ENCODE assay signal across 21 cellular contexts in the genomic region with DNA sequence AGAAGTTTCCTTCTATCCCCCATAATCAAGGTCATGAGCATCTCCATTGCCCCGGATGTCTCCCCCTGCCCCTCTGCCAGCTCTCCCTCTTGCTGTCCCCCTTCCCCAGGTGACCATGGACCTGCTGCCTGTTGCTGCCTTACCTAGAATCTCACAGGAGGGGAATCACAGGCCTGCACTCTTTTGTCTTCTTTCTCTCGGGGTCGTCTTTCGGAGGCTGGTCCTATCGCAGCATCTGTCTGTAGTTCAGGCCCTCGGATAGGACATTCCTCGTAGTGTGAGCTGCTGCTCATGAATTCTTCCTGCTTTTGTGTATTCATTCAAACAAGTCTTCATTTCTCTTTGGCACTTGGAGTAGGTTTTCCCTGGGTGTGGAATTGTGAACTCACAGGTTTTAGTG. TPM values are rescaled to one million over a fixed set of nuclear protein-coding genes. Genes with fewer than 3 reads are reported as not detected.
DNase-seq lines count a peak whose midpoint lies in the region; ATAC-seq and TF ChIP-seq lines count a peak whose summit lies in the region.
"Had no signal": no experiment of that assay in that cellular context is flagged by ENCODE, and none has a peak within 500 bp of the region (broad histone marks: within the 10 kb centered on the region; RNA-seq: fewer than 3 reads in every experiment).

No MANE protein-coding gene starts in this region.

- TF ChIP-seq CTCF in WTC11 (IDR thresholded peaks at IDR 0.05): no peak
- no peak for TF ChIP-seq CTCF in osteoblast (IDR thresholded peaks at IDR 0.05; ENCODE audit: extremely low read depth, low read depth, low read length)
- no peak for TF ChIP-seq CTCF in upper lobe of right lung (IDR thresholded peaks at IDR 0.05)

- H3K4me1 ChIP-seq in osteoblast (ENCODE audit: insufficient read depth, low read length) (no peaks in the 10 kb centered on the region), upper lobe of right lung (no peaks in the 10 kb centered on the region)

- intact Hi-C loops in upper lobe of right lung (cut with DNase I): no loop called here

- ATAC-seq in WTC11 (peak; percentile 52; the same call in 1 of the 2 replicates), upper lobe of right lung (no peak), GM18868 (IDR thresholded peaks at IDR 0.05; ENCODE audit: unreplicated experiment) (no peak)

- H3K36me3 ChIP-seq in osteoblast (ENCODE audit: insufficient read depth, low read length) (no peaks in the 10 kb centered on the region), upper lobe of right lung (no peaks in the 10 kb centered on the region)

- H4K20me1 ChIP-seq in osteoblast (ENCODE audit: insufficient read depth, low read length): no peaks in the 10 kb centered on the region

- H2AFZ ChIP-seq in osteoblast (ENCODE audit: low read length): no peak overlapping the region

- H3K36me3 Mint-ChIP-seq in activated naive CD4-positive, alpha-beta T cell treated with anti-CD3 and anti-CD28 coated beads, Interleukin-2, amount 10 ng/mL, durations not matched to agents 7 days and 5 days: no peaks in the 10 kb centered on the region
- peaks cover 17% of the 10 kb centered on the region for H3K36me3 Mint-ChIP-seq in WTC11

- POLR2A ChIA-PET in WTC11 (lab: Charles Lee): no interaction called here

- no peak overlapping the region for H3K4me2 ChIP-seq in osteoblast (ENCODE audit: insufficient read depth, low read length)
- H3K4me2 ChIP-seq: KMS-11 had no signal

- no peaks in the 10 kb centered on the region for H3K9me3 Mint-ChIP-seq in activated naive CD4-positive, alpha-beta T cell treated with anti-CD3 and anti-CD28 coated beads, Interleukin-2, amount 10 ng/mL, durations not matched to agents 7 days and 5 days
- H3K9me3 Mint-ChIP-seq in WTC11: peaks cover 14% of the 10 kb centered on the region

- no peak overlapping the region for H3K27ac ChIP-seq in osteoblast (ENCODE audit: low read depth, low read length)
- H3K27ac ChIP-seq in upper lobe of right lung: no peak overlapping the region
- H3K27ac ChIP-seq: HL-60, KMS-11 had no signal

- H3K4me1 Mint-ChIP-seq in activated naive CD4-positive, alpha-beta T cell treated with anti-CD3 and anti-CD28 coated beads, Interleukin-2, amount 10 ng/mL, durations not matched to agents 7 days and 5 days: no peaks in the 10 kb centered on the region
- H3K4me1 Mint-ChIP-seq in WTC11: peaks cover 4% of the 10 kb centered on the region; the same call in 1 of the 2 replicates

- CTCF ChIA-PET in activated naive CD4-positive, alpha-beta T cell treated with anti-CD3 and anti-CD28 coated beads, Interleukin-2, amount 10 ng/mL, durations not matched to agents 7 days and 5 days (lab: Charles Lee): no interaction called here
- CTCF ChIA-PET in WTC11 (lab: Charles Lee): interaction anchor here (1.0 kb wide), 1 partner anchor 43 kb away, joined by 3 read pairs; no protein-coding TSS in a partner anchor

- no peaks in the 10 kb centered on the region for H3K9me3 ChIP-seq in osteoblast (ENCODE audit: low read depth, low read length)
- no peaks in the 10 kb centered on the region for H3K9me3 ChIP-seq in upper lobe of right lung

- peak; percentile 15 for DNase-seq in activated naive CD4-positive, alpha-beta T cell treated with anti-CD3 and anti-CD28 coated beads, Interleukin-2, amount 10 ng/mL, durations not matched to agents 7 days and 5 days
- DNase-seq in activated naive CD4-positive, alpha-beta T cell treated with Interleukin-2 at 50 U/mL for 16 hours: no peak
- DNase-seq in WTC11 (ENCODE audit: low spot score) (no peak), osteoblast (ENCODE audit: insufficient read length, low spot score, missing footprints) (peak; percentile 34), upper lobe of right lung (peak; percentile 30), SK-N-DZ (ENCODE audit: low spot score) (no peak)
- DNase-seq: C1 segment of cervical spinal cord; DMS79; H7; HFFc6; MV-4-11; NCI-H1694 treated with DMSO at 0.1 percent for 48 hours; NCI-H510A; NCI-H748 treated with DMSO at 0.1 percent for 48 hours; NK-92 treated with Interleukin-12 subunit alpha and Interleukin-12 subunit beta, amount 100 ng/mL, for 24 hours; Right ventricle myocardium superior had no signal

- H3K27me3 ChIP-seq in osteoblast (ENCODE audit: insufficient read depth, low read length): peaks cover 5% of the 10 kb centered on the region
- H3K27me3 ChIP-seq in upper lobe of right lung: no peaks in the 10 kb centered on the region

- no peak overlapping the region for H3K27ac Mint-ChIP-seq in activated naive CD4-positive, alpha-beta T cell treated with anti-CD3 and anti-CD28 coated beads, Interleukin-2, amount 10 ng/mL, durations not matched to agents 7 days and 5 days
- no peak overlapping the region for H3K27ac Mint-ChIP-seq in WTC11
- H3K27ac Mint-ChIP-seq: HFFc6 had no signal

- H3K4me3 Mint-ChIP-seq in activated naive CD4-positive, alpha-beta T cell treated with anti-CD3 and anti-CD28 coated beads, Interleukin-2, amount 10 ng/mL, durations not matched to agents 7 days and 5 days: no peak overlapping the region
- no peak overlapping the region for H3K4me3 Mint-ChIP-seq in WTC11
- H3K4me3 Mint-ChIP-seq: HFFc6 had no signal

- H3K27me3 Mint-ChIP-seq in activated naive CD4-positive, alpha-beta T cell treated with anti-CD3 and anti-CD28 coated beads, Interleukin-2, amount 10 ng/mL, durations not matched to agents 7 days and 5 days: no peaks in the 10 kb centered on the region
- no peaks in the 10 kb centered on the region for H3K27me3 Mint-ChIP-seq in WTC11 (ENCODE audit: low read depth)

- no peaks in the 10 kb centered on the region for H3K79me2 ChIP-seq in osteoblast (ENCODE audit: insufficient read depth, low read length)

- H3K4me3 ChIP-seq in osteoblast (ENCODE audit: insufficient read depth, low read length) (no peak overlapping the region), upper lobe of right lung (no peak overlapping the region)

TF ChIP-seq in WTC11, 78 proteins besides CTCF, POLR2A, EP300 and RAD21 (continues in another document):
- no peak for TF ChIP-seq ZNF121 (CRISPR knock-in tag; IDR thresholded peaks at IDR 0.05)
- TF ChIP-seq NR2C2 (CRISPR knock-in tag; IDR thresholded peaks at IDR 0.05): no peak
- TF ChIP-seq ZNF671 (CRISPR knock-in tag; IDR thresholded peaks at IDR 0.05): no peak
- TF ChIP-seq, protein P1, sequence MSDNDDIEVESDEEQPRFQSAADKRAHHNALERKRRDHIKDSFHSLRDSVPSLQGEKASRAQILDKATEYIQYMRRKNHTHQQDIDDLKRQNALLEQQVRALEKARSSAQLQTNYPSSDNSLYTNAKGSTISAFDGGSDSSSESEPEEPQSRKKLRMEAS (CRISPR knock-in tag; IDR thresholded peaks at IDR 0.05): no peak
- TF ChIP-seq JAZF1 (CRISPR knock-in tag; IDR thresholded peaks at IDR 0.05): no peak
- TF ChIP-seq, protein P2, sequence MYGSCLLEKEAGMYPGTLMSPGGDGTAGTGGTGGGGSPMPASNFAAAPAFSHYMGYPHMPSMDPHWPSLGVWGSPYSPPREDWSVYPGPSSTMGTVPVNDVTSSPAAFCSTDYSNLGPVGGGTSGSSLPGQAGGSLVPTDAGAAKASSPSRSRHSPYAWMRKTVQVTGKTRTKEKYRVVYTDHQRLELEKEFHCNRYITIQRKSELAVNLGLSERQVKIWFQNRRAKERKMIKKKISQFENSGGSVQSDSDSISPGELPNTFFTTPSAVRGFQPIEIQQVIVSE (CRISPR knock-in tag; IDR thresholded peaks at IDR 0.05; ENCODE audit: borderline replicate concordance): no peak
- TF ChIP-seq CREB1 (CRISPR knock-in tag; IDR thresholded peaks at IDR 0.05): no peak
- TF ChIP-seq, protein P3, sequence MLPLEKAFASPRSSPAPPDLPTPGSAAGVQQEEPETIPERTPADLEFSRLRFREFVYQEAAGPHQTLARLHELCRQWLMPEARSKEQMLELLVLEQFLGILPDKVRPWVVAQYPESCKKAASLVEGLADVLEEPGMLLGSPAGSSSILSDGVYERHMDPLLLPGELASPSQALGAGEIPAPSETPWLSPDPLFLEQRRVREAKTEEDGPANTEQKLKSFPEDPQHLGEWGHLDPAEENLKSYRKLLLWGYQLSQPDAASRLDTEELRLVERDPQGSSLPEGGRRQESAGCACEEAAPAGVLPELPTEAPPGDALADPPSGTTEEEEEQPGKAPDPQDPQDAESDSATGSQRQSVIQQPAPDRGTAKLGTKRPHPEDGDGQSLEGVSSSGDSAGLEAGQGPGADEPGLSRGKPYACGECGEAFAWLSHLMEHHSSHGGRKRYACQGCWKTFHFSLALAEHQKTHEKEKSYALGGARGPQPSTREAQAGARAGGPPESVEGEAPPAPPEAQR (CRISPR knock-in tag; IDR thresholded peaks at IDR 0.05): no peak
- TF ChIP-seq, protein P4, sequence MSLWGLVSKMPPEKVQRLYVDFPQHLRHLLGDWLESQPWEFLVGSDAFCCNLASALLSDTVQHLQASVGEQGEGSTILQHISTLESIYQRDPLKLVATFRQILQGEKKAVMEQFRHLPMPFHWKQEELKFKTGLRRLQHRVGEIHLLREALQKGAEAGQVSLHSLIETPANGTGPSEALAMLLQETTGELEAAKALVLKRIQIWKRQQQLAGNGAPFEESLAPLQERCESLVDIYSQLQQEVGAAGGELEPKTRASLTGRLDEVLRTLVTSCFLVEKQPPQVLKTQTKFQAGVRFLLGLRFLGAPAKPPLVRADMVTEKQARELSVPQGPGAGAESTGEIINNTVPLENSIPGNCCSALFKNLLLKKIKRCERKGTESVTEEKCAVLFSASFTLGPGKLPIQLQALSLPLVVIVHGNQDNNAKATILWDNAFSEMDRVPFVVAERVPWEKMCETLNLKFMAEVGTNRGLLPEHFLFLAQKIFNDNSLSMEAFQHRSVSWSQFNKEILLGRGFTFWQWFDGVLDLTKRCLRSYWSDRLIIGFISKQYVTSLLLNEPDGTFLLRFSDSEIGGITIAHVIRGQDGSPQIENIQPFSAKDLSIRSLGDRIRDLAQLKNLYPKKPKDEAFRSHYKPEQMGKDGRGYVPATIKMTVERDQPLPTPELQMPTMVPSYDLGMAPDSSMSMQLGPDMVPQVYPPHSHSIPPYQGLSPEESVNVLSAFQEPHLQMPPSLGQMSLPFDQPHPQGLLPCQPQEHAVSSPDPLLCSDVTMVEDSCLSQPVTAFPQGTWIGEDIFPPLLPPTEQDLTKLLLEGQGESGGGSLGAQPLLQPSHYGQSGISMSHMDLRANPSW (CRISPR knock-in tag; conservative IDR thresholded peaks at IDR 0.05; ENCODE audit: low read depth): no peak

RNA-seq across cellular contexts. Expression of a gene that starts 39.9 kb away (rescaled TPM):
- not detected in 3 replicates for total RNA-seq in WTC11 (2021)
- not detected in 2 replicates for total RNA-seq in osteoblast
- total RNA-seq in upper lobe of right lung: not detected
- polyA plus RNA-seq in SK-N-DZ (2014; cell fraction: cytosol; rRNA removed): not detected in 2 replicates
- polyA plus RNA-seq in SK-N-DZ (2014; cell fraction: nucleus; rRNA removed): not detected in 2 replicates
- total RNA-seq: HFFc6, HT1080, OCI-LY7, Right ventricle myocardium superior had no signal

Comparison
In these comparisons a context has a peak if more than half of its experiments do, and no peak if none do; other contexts are left out.
1. DNase-seq: peak in activated naive CD4-positive, alpha-beta T cell treated with anti-CD3 and anti-CD28 coated beads, Interleukin-2, amount 10 ng/mL, durations not matched to agents 7 days and 5 days (single experiment), osteoblast (single experiment) and upper lobe of right lung (single experiment); none in activated naive CD4-positive, alpha-beta T cell treated with Interleukin-2 at 50 U/mL for 16 hours (single experiment), WTC11 (single experiment) and SK-N-DZ (single experiment).